In the genomic region with DNA sequence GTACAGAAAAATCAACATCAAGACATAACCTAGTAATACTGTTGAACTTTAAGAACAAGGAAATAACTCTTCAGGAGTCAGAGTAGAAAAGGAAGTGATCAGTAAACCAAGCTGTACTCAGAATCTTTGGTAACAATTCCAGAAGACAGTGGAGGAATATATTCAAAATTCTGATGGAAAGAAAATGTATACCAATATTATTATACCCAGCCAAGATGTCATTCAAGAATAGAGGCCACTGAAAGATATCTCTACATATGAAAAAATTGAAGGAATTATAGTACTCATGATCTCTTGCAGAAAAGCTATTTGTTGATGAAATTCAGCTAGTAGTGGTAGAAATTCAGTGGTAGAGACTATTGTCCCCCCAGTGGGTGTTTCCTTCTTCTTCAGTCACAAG, we compare ENCODE assay signal across 28 cellular contexts.
"Had no signal": no experiment of that assay in that cellular context is flagged by ENCODE, and none has a peak within 500 bp of the region (broad histone marks: within the 10 kb centered on the region; RNA-seq: fewer than 3 reads in every experiment).

No MANE protein-coding gene starts in this region.

- H3K36me3 Mint-ChIP-seq: naive B cell had no signal

- H3K27me3 ChIP-seq: esophagus squamous epithelium, gastrocnemius medialis, left lung had no signal

- H3K27ac Mint-ChIP-seq: dendritic cell treated with granulocyte-macrophage colony-stimulating factor and Interleukin-4, amounts not matched to agents 40 ng/mL and 50 ng/mL, for 4 days; effector memory CD8-positive, alpha-beta T cell; endodermal cell; mesothelial cell of epicardium; naive B cell had no signal

- DNase-seq: cortex of kidney; effector CD8-positive, alpha-beta T cell; effector memory CD8-positive, alpha-beta T cell; endodermal cell; erythroblast; esophagus squamous epithelium; foreskin fibroblast; foreskin melanocyte; gastrocnemius medialis; glutamatergic neuron; head of caudate nucleus; heart right ventricle; hippocampal formation; left cardiac atrium; left lung; left ventricle myocardium superior; lower lobe of right lung; mesenchymal stem cell; mucosa of descending colon; naive B cell had no signal

- H3K27ac ChIP-seq: epithelial cell of prostate, esophagus squamous epithelium, gastrocnemius medialis, heart right ventricle, left lung, lower lobe of right lung had no signal

- H3K4me1 ChIP-seq: gastrocnemius medialis, heart right ventricle, left lung, lower lobe of right lung had no signal

- H3K36me3 ChIP-seq: esophagus squamous epithelium, gastrocnemius medialis, heart right ventricle, left lung, lower lobe of right lung had no signal

- H3K9me3 ChIP-seq: mucosa of descending colon had no signal

- H3K4me1 Mint-ChIP-seq: naive B cell had no signal

- H3K4me3 ChIP-seq: esophagus squamous epithelium, gastrocnemius medialis, heart right ventricle, left lung, lower lobe of right lung, mucosa of descending colon had no signal

- H3K9me3 Mint-ChIP-seq: effector memory CD8-positive, alpha-beta T cell had no signal

- ATAC-seq: effector memory CD8-positive, alpha-beta T cell; esophagus mucosa; gastrocnemius medialis; heart right ventricle; left cardiac atrium; left lung; left ventricle myocardium superior; lower lobe of right lung; mucosa of descending colon had no signal

- FAIRE-seq: colon, endometrium, islet of Langerhans, keratinocyte had no signal

- H3K4me3 Mint-ChIP-seq: dendritic cell treated with granulocyte-macrophage colony-stimulating factor and Interleukin-4, amounts not matched to agents 40 ng/mL and 50 ng/mL, for 4 days; effector memory CD8-positive, alpha-beta T cell; endodermal cell; mesothelial cell of epicardium; naive B cell had no signal
